8 cellular contexts compared by ENCODE assay signal in the genomic region with DNA sequence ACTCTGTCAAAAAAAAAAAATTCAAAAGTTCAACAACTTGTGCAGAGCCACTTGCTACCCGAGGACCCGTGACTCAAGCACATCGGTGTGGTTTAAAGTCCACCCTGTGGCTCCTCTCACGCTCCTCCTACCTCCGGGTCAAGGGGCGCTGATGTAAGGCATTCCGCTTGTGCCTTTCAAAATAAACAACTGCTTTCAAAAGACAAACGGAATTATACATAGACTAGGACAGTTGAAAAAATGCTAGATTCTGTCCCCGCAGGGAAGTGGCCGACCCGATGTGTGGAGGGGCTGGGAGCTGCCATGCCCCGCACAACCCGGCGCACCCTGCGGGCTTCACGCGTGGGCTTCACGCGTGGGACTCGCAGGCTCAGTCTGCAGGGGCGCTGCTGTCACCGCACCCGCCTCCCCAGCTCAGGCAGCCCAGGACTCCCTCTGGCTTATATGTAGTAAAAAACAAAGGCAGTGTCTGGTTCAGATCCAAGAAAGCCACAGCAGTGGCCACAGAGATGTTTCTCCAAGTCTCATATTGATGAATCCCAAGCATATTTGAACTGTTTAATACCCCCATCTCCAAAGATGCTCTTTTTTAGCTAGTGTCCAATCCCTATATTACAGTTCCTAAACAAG.
A peak's percentile ranks its signal among the peaks of the same experiment; 100 is the strongest.
DNase-seq lines count a peak whose midpoint lies in the region; ATAC-seq and TF ChIP-seq lines count a peak whose summit lies in the region.

No MANE protein-coding gene starts in this region.

- TF ChIP-seq CTCF in adrenal gland (IDR thresholded peaks at IDR 0.05) = no peak

- H3K9me3 ChIP-seq in adrenal gland (replicated peaks in 1 of 3) = no peaks in the 10 kb centered on the region

- peak overlapping the region in 1 of 4 donors; percentile 12 for H3K4me3 ChIP-seq in adrenal gland

- no peaks in the 10 kb centered on the region for H3K4me1 ChIP-seq in adrenal gland (replicated peaks in 1 of 2)

- 35 to 70% (median 51%) methylated on average over 13 to 23 of the region's 23 CpGs for WGBS in adrenal gland, 4 donors

- H3K27me3 ChIP-seq in adrenal gland = peaks cover 3% of the 10 kb centered on the region

- H3K36me3 ChIP-seq in adrenal gland (replicated peaks in 1 of 2) = no peaks in the 10 kb centered on the region

- intact Hi-C loops in adrenal gland (cut with DNase I) = loop anchor here (5.0 to 10.0 kb wide), 5 partner anchors 35 to 935 kb away; no protein-coding TSS in a partner anchor

- peak; percentile 89 for DNase-seq in Daoy (ENCODE audit: low read depth)
- DNase-seq in amniotic epithelial cell (ENCODE audit: low read depth) = peak; percentile 64
- peak; percentile 88 for DNase-seq in mucosa of gallbladder (ENCODE audit: low spot score)
- no peak for DNase-seq in NK-92 treated with Interleukin-12 subunit alpha and Interleukin-12 subunit beta, amount 100 ng/mL, for 24 hours (lab: John Stamatoyannopoulos, UW)
- DNase-seq in activated effector memory CD4-positive, alpha-beta T cell treated with anti-CD3 and anti-CD28 coated beads, Interleukin-2, amount 50 U/mL, for 16 hours = no peak
- no peak for DNase-seq in adrenal gland

- no peak for TF ChIP-seq POLR2A in adrenal gland (IDR thresholded peaks at IDR 0.05)

- ATAC-seq in HG02678 (IDR thresholded peaks at IDR 0.05; ENCODE audit: unreplicated experiment) (peak; percentile 7), GM21825 (IDR thresholded peaks at IDR 0.05; ENCODE audit: unreplicated experiment) (no peak)

- H3K27ac ChIP-seq in adrenal gland = no peak overlapping the region

Comparison
In these comparisons a context has a peak if more than half of its experiments do, and no peak if none do; other contexts are left out.
1. DNase-seq: peak in Daoy (single experiment), amniotic epithelial cell (single experiment) and mucosa of gallbladder (single experiment); none in NK-92 treated with Interleukin-12 subunit alpha and Interleukin-12 subunit beta, amount 100 ng/mL, for 24 hours (single experiment), activated effector memory CD4-positive, alpha-beta T cell treated with anti-CD3 and anti-CD28 coated beads, Interleukin-2, amount 50 U/mL, for 16 hours (single experiment) and adrenal gland (0 of 7).